9 cellular contexts compared by ENCODE assay signal in the genomic region with DNA sequence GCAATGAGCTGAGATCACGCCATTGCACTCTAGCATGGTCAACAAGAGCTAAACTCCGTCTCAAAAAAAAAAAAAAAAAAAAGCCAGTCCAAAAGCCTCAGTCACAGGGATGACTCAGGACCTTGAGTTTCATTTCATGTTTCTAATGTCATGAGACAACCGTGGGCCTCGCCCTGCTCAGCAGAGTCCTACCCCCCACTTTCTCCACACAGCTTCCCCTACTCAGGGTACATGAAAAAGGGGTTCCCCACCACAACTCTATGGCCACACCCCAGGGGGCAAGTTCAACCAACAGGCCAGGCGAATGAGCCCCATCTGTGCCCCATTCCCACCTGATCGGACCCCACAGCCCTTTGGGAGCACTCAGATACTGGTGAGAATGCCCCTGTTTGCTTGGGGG. TPM values are rescaled to one million over a fixed set of nuclear protein-coding genes. Genes with fewer than 3 reads are reported as not detected.
DNase-seq lines count a peak whose midpoint lies in the region; ATAC-seq and TF ChIP-seq lines count a peak whose summit lies in the region.
"Had no signal": no experiment of that assay in that cellular context is flagged by ENCODE, and none has a peak within 500 bp of the region (broad histone marks: within the 10 kb centered on the region; RNA-seq: fewer than 3 reads in every experiment).

No MANE protein-coding gene starts in this region.

- H3K27me3 ChIP-seq in suprapubic skin (no peaks in the 10 kb centered on the region), H7 (ENCODE audit: control insufficient read depth, insufficient read depth, low read length) (no peaks in the 10 kb centered on the region)

- H3K27ac ChIP-seq in suprapubic skin, result peak overlapping the region; percentile 24
- H3K27ac ChIP-seq: parathyroid adenoma had no signal

- H3K4me3 Mint-ChIP-seq in activated T-helper 2 cell treated with anti-CD3 and anti-CD28 coated beads, Interferon-gamma antibody, Interleukin-2, Interleukin-4, amounts not matched to agents 10 μg/mL and 5 μg/mL and 100 μg/mL, durations not matched to agents 14 hours and 24 hours and 36 hours (ENCODE audit: low read depth), result no peak overlapping the region

- H3K36me3 ChIP-seq in suprapubic skin, result no peaks in the 10 kb centered on the region
- H3K36me3 ChIP-seq in H7 (replicated peaks; ENCODE audit: control insufficient read depth, insufficient read depth, low read length), result no peaks in the 10 kb centered on the region

- H3K4me1 ChIP-seq in suprapubic skin, result no peaks in the 10 kb centered on the region
- H3K4me1 ChIP-seq: parathyroid adenoma had no signal

- ATAC-seq in GM19372 (IDR thresholded peaks at IDR 0.05; ENCODE audit: low read depth, unreplicated experiment) (peak; percentile 82), HG03175 (IDR thresholded peaks at IDR 0.05; ENCODE audit: unreplicated experiment) (peak; percentile 93)

- TF ChIP-seq EP300 in suprapubic skin (IDR thresholded peaks at IDR 0.05), result no peak

- peaks cover 19% of the 10 kb centered on the region for H3K4me1 Mint-ChIP-seq in activated T-helper 2 cell treated with anti-CD3 and anti-CD28 coated beads, Interferon-gamma antibody, Interleukin-2, Interleukin-4, amounts not matched to agents 10 μg/mL and 5 μg/mL and 100 μg/mL, durations not matched to agents 14 hours and 24 hours and 36 hours (ENCODE audit: low read depth)

- no peak for TF ChIP-seq CTCF in suprapubic skin (IDR thresholded peaks at IDR 0.05)

- intact Hi-C loops in activated T-helper 2 cell treated with anti-CD3 and anti-CD28 coated beads, Interferon-gamma antibody, Interleukin-2, Interleukin-4, amounts not matched to agents 10 μg/mL and 5 μg/mL and 100 μg/mL, durations not matched to agents 14 hours and 24 hours and 36 hours (cut with micrococcal nuclease), result loop anchor here (2.0 kb wide), 2 partner anchors 15 to 25 kb away; a partner anchor contains a TSS

- H3K27ac Mint-ChIP-seq in activated T-helper 2 cell treated with anti-CD3 and anti-CD28 coated beads, Interferon-gamma antibody, Interleukin-2, Interleukin-4, amounts not matched to agents 10 μg/mL and 5 μg/mL and 100 μg/mL, durations not matched to agents 14 hours and 24 hours and 36 hours, result peak overlapping the region; percentile 65

- DNase-seq in COLO829 (ENCODE audit: low spot score), result peak; percentile 28
- DNase-seq in activated T-helper 2 cell treated with anti-CD3 and anti-CD28 coated beads, Interferon-gamma antibody, Interleukin-2, Interleukin-4, amounts not matched to agents 10 μg/mL and 5 μg/mL and 100 μg/mL, durations not matched to agents 14 hours and 24 hours and 36 hours (ENCODE audit: low spot score), result no peak
- DNase-seq in suprapubic skin (ENCODE audit: low spot score in 2 of 2), result no peak
- DNase-seq in activated effector memory CD4-positive, alpha-beta T cell treated with Interleukin-2 at 50 U/mL for 16 hours, result no peak
- no peak for DNase-seq in H7
- DNase-seq in NCI-H1417 (lab: John Stamatoyannopoulos, UW), result no peak

- H3K27me3 Mint-ChIP-seq in activated T-helper 2 cell treated with anti-CD3 and anti-CD28 coated beads, Interferon-gamma antibody, Interleukin-2, Interleukin-4, amounts not matched to agents 10 μg/mL and 5 μg/mL and 100 μg/mL, durations not matched to agents 14 hours and 24 hours and 36 hours (ENCODE audit: low read depth), result no peaks in the 10 kb centered on the region

- WGBS in suprapubic skin, result 74% methylated on average over 6 of the region's 6 CpGs

- H3K9me3 Mint-ChIP-seq in activated T-helper 2 cell treated with anti-CD3 and anti-CD28 coated beads, Interferon-gamma antibody, Interleukin-2, Interleukin-4, amounts not matched to agents 10 μg/mL and 5 μg/mL and 100 μg/mL, durations not matched to agents 14 hours and 24 hours and 36 hours, result no peaks in the 10 kb centered on the region

- no peaks in the 10 kb centered on the region for H3K36me3 Mint-ChIP-seq in activated T-helper 2 cell treated with anti-CD3 and anti-CD28 coated beads, Interferon-gamma antibody, Interleukin-2, Interleukin-4, amounts not matched to agents 10 μg/mL and 5 μg/mL and 100 μg/mL, durations not matched to agents 14 hours and 24 hours and 36 hours (ENCODE audit: low read depth)

- no peaks in the 10 kb centered on the region for H3K9me3 ChIP-seq in suprapubic skin

- H3K4me3 ChIP-seq in suprapubic skin, result no peak overlapping the region
- H3K4me3 ChIP-seq in H7 (ENCODE audit: insufficient read depth, low read depth, low read length), result no peak overlapping the region

- TF ChIP-seq POLR2A in suprapubic skin (IDR thresholded peaks at IDR 0.05), result no peak

RNA-seq across cellular contexts. Expression of a gene that starts 24.3 kb away (rescaled TPM):
- total RNA-seq in activated T-helper 2 cell treated with anti-CD3 and anti-CD28 coated beads, Interferon-gamma antibody, Interleukin-2, Interleukin-4, amounts not matched to agents 10 μg/mL and 5 μg/mL and 100 μg/mL, durations not matched to agents 14 hours and 24 hours and 36 hours, result 3.9 and 4.5 TPM in 2 replicates
- total RNA-seq in suprapubic skin, result 1 to 10 TPM in 3 of 4 donors, under 1 TPM in 1; 0.98 to 7.6 (median 6.4) TPM
- 29.1 and 36.0 TPM in 2 replicates for total RNA-seq in H7 (2014; rRNA removed; shearing (Covaris generic))
